16 cellular contexts compared by ENCODE assay signal in the genomic region with DNA sequence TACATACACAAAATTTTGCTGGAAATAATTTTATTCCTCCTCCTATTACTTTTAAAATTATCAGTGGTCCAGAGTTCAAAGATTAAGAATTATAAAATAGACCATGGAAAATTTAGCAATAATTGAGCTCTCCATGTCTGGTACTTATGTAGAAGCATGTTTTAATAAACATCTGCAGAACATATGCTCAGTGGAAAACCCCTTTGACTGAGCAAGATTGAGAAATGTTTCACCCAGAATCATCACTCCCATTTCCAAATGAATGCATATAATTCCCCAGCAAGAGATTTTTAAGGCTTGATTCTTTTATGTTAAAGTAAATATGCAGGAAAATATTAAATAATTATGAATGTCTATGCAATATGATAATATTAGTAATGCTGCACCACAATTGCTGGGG.
"Had no signal": no experiment of that assay in that cellular context is flagged by ENCODE, and none has a peak within 500 bp of the region (broad histone marks: within the 10 kb centered on the region; RNA-seq: fewer than 3 reads in every experiment).

No MANE protein-coding gene starts in this region.

- H3K4me1 ChIP-seq: right atrium auricular region, vagina had no signal

- FAIRE-seq: small intestine, TTC549 had no signal

- H3K4me3 Mint-ChIP-seq: naive thymus-derived CD8-positive, alpha-beta T cell had no signal

- H3K27me3 ChIP-seq: right atrium auricular region, thyroid gland, vagina had no signal

- H3K4me3 ChIP-seq: mucosa of descending colon, right atrium auricular region, thyroid gland, vagina had no signal

- H3K9me3 Mint-ChIP-seq: naive thymus-derived CD8-positive, alpha-beta T cell had no signal

- H3K9me3 ChIP-seq: mucosa of descending colon, right atrium auricular region, thyroid gland, vagina had no signal

- H3K27ac Mint-ChIP-seq: naive thymus-derived CD8-positive, alpha-beta T cell had no signal

- ATAC-seq: left colon; mucosa of descending colon; naive thymus-derived CD8-positive, alpha-beta T cell had no signal

- H3K36me3 ChIP-seq: right atrium auricular region, thyroid gland, vagina had no signal

- H3K36me3 Mint-ChIP-seq: naive thymus-derived CD8-positive, alpha-beta T cell had no signal

- DNase-seq: activated CD4-positive, alpha-beta T cell treated with anti-CD3 and anti-CD28 coated beads, Interleukin-2, amount 50 U/mL, for 1 hour; activated naive CD4-positive, alpha-beta T cell treated with anti-CD3 and anti-CD28 coated beads, Interleukin-2, amount 50 U/mL, for 16 hours; activated T-cell treated with anti-CD3 and anti-CD28 coated beads, Interleukin-2, amount 50 U/mL, for 1 hour; caudate nucleus; cortex of kidney; effector CD8-positive, alpha-beta T cell; glutamatergic neuron; left colon; mucosa of descending colon; naive thymus-derived CD8-positive, alpha-beta T cell; posterior cingulate gyrus; small intestine; thyroid gland had no signal

- H3K27ac ChIP-seq: right atrium auricular region, thyroid gland, vagina had no signal
